29 cellular contexts compared by ENCODE assay signal in genomic region chr16:31436221-31437045, GRCh38. TPM values are rescaled to one million over a fixed set of nuclear protein-coding genes. Genes with fewer than 3 reads are reported as not detected.
"Had no signal": no experiment of that assay in that cellular context is flagged by ENCODE, and none has a peak within 500 bp of the region (broad histone marks: within the 10 kb centered on the region; RNA-seq: fewer than 3 reads in every experiment).

No MANE protein-coding gene starts in this region.

- H3K4me3 ChIP-seq: breast epithelium, colonic mucosa, dorsolateral prefrontal cortex, heart right ventricle, lung, smooth muscle cell, stomach, suprapubic skin, tibial nerve, uterus had no signal

- H3K27me3 ChIP-seq: breast epithelium, colonic mucosa, dorsolateral prefrontal cortex, heart right ventricle, neutrophil, stomach, suprapubic skin, tibial nerve, uterus had no signal

- H3K4me2 ChIP-seq: smooth muscle cell had no signal

- H2AFZ ChIP-seq: parathyroid adenoma had no signal

- H3K36me3 Mint-ChIP-seq: activated naive CD8-positive, alpha-beta T cell treated with anti-CD3 and anti-CD28 coated beads for 36 hours; naive thymus-derived CD4-positive, alpha-beta T cell; stimulated activated memory B cell treated with anti-CD40 and anti-IgM and Interleukin-4, amounts not matched to agents 10 μg/mL and 1 μg/mL and 100 μg/mL, for 72 hours had no signal

- H3K9me3 ChIP-seq: breast epithelium, colonic mucosa, heart right ventricle, neutrophil, stomach, suprapubic skin, tibial nerve, uterus had no signal

- H3K9me3 Mint-ChIP-seq: activated naive CD8-positive, alpha-beta T cell treated with anti-CD3 and anti-CD28 coated beads for 36 hours; central memory CD8-positive, alpha-beta T cell; naive thymus-derived CD4-positive, alpha-beta T cell; stimulated activated memory B cell treated with anti-CD40 and anti-IgM and Interleukin-4, amounts not matched to agents 10 μg/mL and 1 μg/mL and 100 μg/mL, for 72 hours had no signal

- H3K9ac ChIP-seq: parathyroid adenoma had no signal

- H3K4me3 Mint-ChIP-seq: activated CD8-positive, alpha-beta T cell treated with anti-CD3 and anti-CD28 coated beads, Interleukin-2, amount 10 ng/mL, durations not matched to agents 7 days and 5 days; activated naive CD8-positive, alpha-beta T cell treated with anti-CD3 and anti-CD28 coated beads for 36 hours; central memory CD8-positive, alpha-beta T cell; naive thymus-derived CD4-positive, alpha-beta T cell; stimulated activated memory B cell treated with anti-CD40 and anti-IgM and Interleukin-4, amounts not matched to agents 10 μg/mL and 1 μg/mL and 100 μg/mL, for 72 hours had no signal

- DNase-seq: activated CD4-positive, alpha-beta T cell treated with anti-CD3 and anti-CD28 coated beads for 1 hour; activated CD4-positive, alpha-beta T cell treated with anti-CD3 and anti-CD28 coated beads, Interleukin-2, amount 50 U/mL, for 1 hour; activated CD8-positive, alpha-beta T cell treated with anti-CD3 and anti-CD28 coated beads, Interleukin-2, amount 10 ng/mL, durations not matched to agents 7 days and 5 days; activated naive CD4-positive, alpha-beta T cell; activated naive CD8-positive, alpha-beta T cell treated with anti-CD3 and anti-CD28 coated beads for 36 hours; activated T-cell treated with anti-CD3 and anti-CD28 coated beads, Interleukin-2, amount 50 U/mL, for 1 hour; colonic mucosa; heart right ventricle; naive thymus-derived CD4-positive, alpha-beta T cell; stimulated activated CD4-positive, alpha-beta T cell treated with anti-CD3 and anti-CD28 coated beads, Interleukin-15, amount 100 ng/mL, for 24 hours; stomach; T-helper 1 cell; uterus; WERI-Rb-1 had no signal

- H3K27ac Mint-ChIP-seq: activated CD8-positive, alpha-beta T cell treated with anti-CD3 and anti-CD28 coated beads, Interleukin-2, amount 10 ng/mL, durations not matched to agents 7 days and 5 days; activated naive CD8-positive, alpha-beta T cell treated with anti-CD3 and anti-CD28 coated beads for 36 hours; naive thymus-derived CD4-positive, alpha-beta T cell; stimulated activated memory B cell treated with anti-CD40 and anti-IgM and Interleukin-4, amounts not matched to agents 10 μg/mL and 1 μg/mL and 100 μg/mL, for 72 hours had no signal

- H3K4me1 ChIP-seq: breast epithelium, colonic mucosa, parathyroid adenoma, stomach, suprapubic skin, uterus had no signal

- H3K27ac ChIP-seq: breast epithelium, colonic mucosa, dorsolateral prefrontal cortex, epithelial cell of prostate, heart right ventricle, neutrophil, parathyroid adenoma, stomach, suprapubic skin, tibial nerve, uterus, WERI-Rb-1 had no signal

- H3K27me3 Mint-ChIP-seq: activated naive CD8-positive, alpha-beta T cell treated with anti-CD3 and anti-CD28 coated beads for 36 hours; central memory CD8-positive, alpha-beta T cell; naive thymus-derived CD4-positive, alpha-beta T cell; stimulated activated memory B cell treated with anti-CD40 and anti-IgM and Interleukin-4, amounts not matched to agents 10 μg/mL and 1 μg/mL and 100 μg/mL, for 72 hours had no signal

- H3K36me3 ChIP-seq: breast epithelium, colonic mucosa, neutrophil, suprapubic skin, uterus, WERI-Rb-1 had no signal

- ATAC-seq: activated CD8-positive, alpha-beta T cell treated with anti-CD3 and anti-CD28 coated beads, Interleukin-2, amount 10 ng/mL, durations not matched to agents 7 days and 5 days; left lobe of liver; naive thymus-derived CD4-positive, alpha-beta T cell; sciatic nerve; stimulated activated memory B cell treated with anti-CD40 and anti-IgM and Interleukin-4, amounts not matched to agents 10 μg/mL and 1 μg/mL and 100 μg/mL, for 72 hours had no signal

RNA-seq across cellular contexts. Expression of gene COX6A2, which starts 8.3 kb away (rescaled TPM):
- total RNA-seq: activated CD8-positive, alpha-beta T cell treated with anti-CD3 and anti-CD28 coated beads, Interleukin-2, amount 10 ng/mL, durations not matched to agents 7 days and 5 days; activated naive CD8-positive, alpha-beta T cell treated with anti-CD3 and anti-CD28 coated beads for 36 hours; breast epithelium; colonic mucosa; fibroblast of villous mesenchyme; kidney epithelial cell; lung; naive thymus-derived CD4-positive, alpha-beta T cell; sciatic nerve; smooth muscle cell; stomach; suprapubic skin; tibial nerve; uterus had no signal
- polyA plus RNA-seq: lung; naive thymus-derived CD4-positive, alpha-beta T cell; smooth muscle cell had no signal

RNA-seq across cellular contexts. Expression of gene ITGAD, which starts 43.3 kb away (rescaled TPM):
- total RNA-seq: activated naive CD8-positive, alpha-beta T cell treated with anti-CD3 and anti-CD28 coated beads for 36 hours; fibroblast of villous mesenchyme; kidney epithelial cell; smooth muscle cell; suprapubic skin had no signal
- polyA plus RNA-seq: naive thymus-derived CD4-positive, alpha-beta T cell; smooth muscle cell; stomach had no signal
